Comparison of ENCODE assay signal across 8 cellular contexts in genomic region chr12:50764116-50764860, GRCh38. TPM values are rescaled to one million over a fixed set of nuclear protein-coding genes. Genes with fewer than 3 reads are reported as not detected.
DNase-seq lines count a peak whose midpoint lies in the region; ATAC-seq, FAIRE-seq and TF ChIP-seq lines count a peak whose summit lies in the region.

No MANE protein-coding gene starts in this region.

- peak overlapping the region; percentile 94 for H3K4me3 ChIP-seq in CD4-positive, CD25-positive, alpha-beta regulatory T cell (ENCODE audit: low read depth, low read length)
- peak overlapping the region; percentile 84 for H3K4me3 ChIP-seq in trophoblast cell (ENCODE audit: low read depth, low read length)
- H3K4me3 ChIP-seq in upper lobe of right lung, result peak overlapping the region; percentile 93

- no peaks in the 10 kb centered on the region for H3K36me3 ChIP-seq in CD4-positive, CD25-positive, alpha-beta regulatory T cell (ENCODE audit: control insufficient read depth, insufficient read depth, low read length)
- H3K36me3 ChIP-seq in trophoblast cell (ENCODE audit: control insufficient read depth in 1 of 2, insufficient read depth in 2 of 2, low read length in 2 of 2) (peaks cover 0 to 2% of the 10 kb centered on the region in 2 experiments), upper lobe of right lung (no peaks in the 10 kb centered on the region)

- H3K27ac ChIP-seq in CD4-positive, CD25-positive, alpha-beta regulatory T cell (ENCODE audit: insufficient read depth, low read length, poor library complexity, severe bottlenecking), result peak overlapping the region; percentile 89
- peak overlapping the region; percentile 99 for H3K27ac ChIP-seq in trophoblast cell (ENCODE audit: low read depth, low read length)
- peak overlapping the region; percentile 88 for H3K27ac ChIP-seq in upper lobe of right lung

- FAIRE-seq in GM19239 (lab: Jason Lieb, UNC), result no peak

- H4K91ac ChIP-seq in trophoblast cell (ENCODE audit: low read depth, low read length), result peak overlapping the region; percentile 97

- H3K36me3 Mint-ChIP-seq in CD4-positive, CD25-positive, alpha-beta regulatory T cell, result no peaks in the 10 kb centered on the region

- peaks cover 30% of the 10 kb centered on the region for H3K79me1 ChIP-seq in trophoblast cell (ENCODE audit: low read length)

- no peak overlapping the region for H3K23ac ChIP-seq in trophoblast cell (ENCODE audit: low read length)

- ATAC-seq in CD4-positive, CD25-positive, alpha-beta regulatory T cell (ENCODE audit: low read depth in 2 of 2), result peak; percentile 60 to 61
- ATAC-seq in HG03432 (IDR thresholded peaks at IDR 0.05; ENCODE audit: unreplicated experiment) (peak; percentile 51), upper lobe of right lung (peak; percentile 83)

- peaks cover 29% of the 10 kb centered on the region for H3K79me2 ChIP-seq in trophoblast cell (ENCODE audit: control insufficient read depth, insufficient read depth, low read length, poor library complexity)

- H3K9me3 Mint-ChIP-seq in CD4-positive, CD25-positive, alpha-beta regulatory T cell, result peaks cover 0 to 10% (median 0%) of the 10 kb centered on the region in 7 donors

- H3K4me2 ChIP-seq in trophoblast cell (ENCODE audit: low read length), result peak overlapping the region; percentile 76

- peak overlapping the region; percentile 94 for H3K18ac ChIP-seq in trophoblast cell (ENCODE audit: low read length)

- peak overlapping the region; percentile 98 for H3K4ac ChIP-seq in trophoblast cell (ENCODE audit: low read depth, low read length)

- peak overlapping the region; percentile 27 for H2BK12ac ChIP-seq in trophoblast cell (ENCODE audit: low read length)

- H3K4me3 Mint-ChIP-seq in CD4-positive, CD25-positive, alpha-beta regulatory T cell, result peak overlapping the region; percentile 92 to 99 (median 96)

- H3K14ac ChIP-seq in trophoblast cell (ENCODE audit: low read length), result peak overlapping the region; percentile 98

- H3K4me1 ChIP-seq in CD4-positive, CD25-positive, alpha-beta regulatory T cell (ENCODE audit: control insufficient read depth, insufficient read depth, low read length, poor library complexity, severe bottlenecking), result peaks cover 25% of the 10 kb centered on the region
- H3K4me1 ChIP-seq in trophoblast cell (ENCODE audit: control insufficient read depth in 1 of 2, insufficient read depth in 2 of 2, low read length in 2 of 2) (peaks cover 17 to 19% of the 10 kb centered on the region in 2 experiments), upper lobe of right lung (peaks cover 15% of the 10 kb centered on the region)

- H3K9me3 ChIP-seq in CD4-positive, CD25-positive, alpha-beta regulatory T cell (ENCODE audit: control insufficient read depth in 2 of 2, low read length in 2 of 2), result no peaks in the 10 kb centered on the region
- H3K9me3 ChIP-seq in trophoblast cell (ENCODE audit: insufficient read depth, low read depth, low read length) (no peaks in the 10 kb centered on the region), upper lobe of right lung (no peaks in the 10 kb centered on the region)

- H3K27me3 Mint-ChIP-seq in CD4-positive, CD25-positive, alpha-beta regulatory T cell, result peaks cover 10% of the 10 kb centered on the region

- H3K27ac Mint-ChIP-seq in CD4-positive, CD25-positive, alpha-beta regulatory T cell, result peak overlapping the region; percentile 93 to 98 (median 97)

- H4K12ac ChIP-seq in trophoblast cell (ENCODE audit: low read depth, low read length), result peak overlapping the region; percentile 82

- H2BK5ac ChIP-seq in trophoblast cell (ENCODE audit: low read depth, low read length, poor library complexity), result peak overlapping the region; percentile 97

- peak overlapping the region; percentile 93 for H2AK5ac ChIP-seq in trophoblast cell (ENCODE audit: low read length)

- peak overlapping the region; percentile 95 for H4K8ac ChIP-seq in trophoblast cell (ENCODE audit: low read depth, low read length)

- no peak for TF ChIP-seq CTCF in upper lobe of right lung (IDR thresholded peaks at IDR 0.05)

- H3K27me3 ChIP-seq in CD4-positive, CD25-positive, alpha-beta regulatory T cell (ENCODE audit: control insufficient read depth, insufficient read depth, low read length), result no peaks in the 10 kb centered on the region
- no peaks in the 10 kb centered on the region for H3K27me3 ChIP-seq in trophoblast cell (ENCODE audit: insufficient read depth, low read length)
- no peaks in the 10 kb centered on the region for H3K27me3 ChIP-seq in upper lobe of right lung

- DNase-seq in CD4-positive, CD25-positive, alpha-beta regulatory T cell, result peak in 2 of 3 donors; percentile 78 to 87
- DNase-seq in GM19239 (ENCODE audit: insufficient read length, low spot score) (peak; percentile 40), RPMI7951 (ENCODE audit: low read depth) (peak; percentile 35), head of caudate nucleus (peak in 35 of 42 donors; percentile 15 to 87 (median 75)), trophoblast cell (peak; percentile 35 to 67), upper lobe of right lung (peak; percentile 88)
- DNase-seq in activated naive CD4-positive, alpha-beta T cell treated with Interleukin-2 at 50 U/mL for 16 hours, result peak; percentile 78

- WGBS in trophoblast cell (ENCODE audit: extremely low coverage, insufficient coverage, insufficient read length), result no CpG with 5 or more reads among the region's 89 CpGs

- peak overlapping the region; percentile 81 for H3K9ac ChIP-seq in trophoblast cell (ENCODE audit: low read length)

- peak overlapping the region; percentile 99 for H2BK120ac ChIP-seq in trophoblast cell (ENCODE audit: insufficient read depth, low read length, poor library complexity)

- H3K4me1 Mint-ChIP-seq in CD4-positive, CD25-positive, alpha-beta regulatory T cell, result peaks cover 19 to 48% (median 30%) of the 10 kb centered on the region in 4 donors

- intact Hi-C loops in head of caudate nucleus (cut with DNase I), result loop anchor here (2.0 to 10.0 kb wide), 4 partner anchors 231 to 581 kb away; partner anchors contain the start of genes CELA1 and SLC11A2
- intact Hi-C loops in upper lobe of right lung (cut with DNase I), result no loop called here

- H2AFZ ChIP-seq in trophoblast cell (ENCODE audit: insufficient read depth, low read length, poor library complexity), result peak overlapping the region; percentile 95

RNA-seq across cellular contexts. Expression of gene ATF1, which starts 0.4 kb away (rescaled TPM):
- total RNA-seq in CD4-positive, CD25-positive, alpha-beta regulatory T cell, result 30.6 TPM
- 10 to 100 TPM; 47.3 to 56.1 (median 52.5) TPM for polyA plus RNA-seq in CD4-positive, CD25-positive, alpha-beta regulatory T cell
- 19.8 and 24.6 TPM in 2 replicates for total RNA-seq in RPMI7951 (2014; rRNA removed; shearing (Covaris generic))
- polyA plus RNA-seq in trophoblast cell (2013), result 34.6 and 36.5 TPM in 2 replicates
- total RNA-seq in upper lobe of right lung, result 36.8 TPM

Comparison
In these comparisons a context has a peak if more than half of its experiments do, and no peak if none do; other contexts are left out.
1. Peak in every context shown above with its lines: DNase-seq, ATAC-seq, H3K4me3 ChIP-seq and H3K27ac ChIP-seq.
2. DNase-seq: peak in every context shown above with its lines; median percentile 88 in upper lobe of right lung; 82 in CD4-positive, CD25-positive, alpha-beta regulatory T cell; 78 in activated naive CD4-positive, alpha-beta T cell treated with Interleukin-2 at 50 U/mL for 16 hours; 75 in head of caudate nucleus; 51 in trophoblast cell; 40 in GM19239; 35 in RPMI7951.